Comparison of ENCODE assay signal across 8 cellular contexts in the genomic region with DNA sequence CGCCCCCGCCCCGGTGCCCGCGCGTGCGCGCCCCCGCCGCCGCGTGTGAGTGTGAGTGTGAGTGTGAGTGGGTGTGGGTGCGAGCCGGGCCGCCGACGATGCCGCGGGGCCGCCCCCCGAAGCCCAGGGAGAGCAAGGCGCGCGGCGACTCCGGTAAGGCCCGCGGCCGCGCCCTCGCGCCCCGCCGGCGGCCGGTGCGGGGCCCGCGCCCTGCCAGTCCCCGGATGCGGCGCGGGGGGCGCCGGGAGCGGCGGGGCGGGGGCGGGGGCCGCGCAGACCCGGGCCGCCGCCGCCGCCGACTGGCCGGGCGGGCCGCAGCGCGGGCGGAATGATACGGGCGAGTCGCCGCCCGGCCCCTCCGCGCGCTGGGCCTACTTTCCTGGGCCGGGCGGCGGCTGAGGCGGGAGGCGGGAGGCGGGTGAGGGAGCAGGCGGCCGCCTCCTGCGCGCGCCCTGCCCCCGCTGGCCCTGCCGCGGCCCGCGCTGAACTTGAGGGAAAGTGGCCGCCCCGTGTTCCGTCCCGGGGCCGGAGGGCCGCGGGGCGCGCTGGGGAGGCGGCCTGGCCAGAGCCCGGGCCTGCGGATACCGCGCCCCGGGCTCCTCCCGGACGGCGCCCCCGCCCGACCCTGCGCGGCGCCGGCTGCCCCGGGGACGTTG. TPM values are rescaled to one million over a fixed set of nuclear protein-coding genes. Genes with fewer than 3 reads are reported as not detected.
A peak's percentile ranks its signal among the peaks of the same experiment; 100 is the strongest.
DNase-seq lines count a peak whose midpoint lies in the region; ATAC-seq, FAIRE-seq and TF ChIP-seq lines count a peak whose summit lies in the region.

A gene (plus strand): TSS at position 48 of the 656 bp plus-strand sequence. CDS start 51 bp downstream, at position 99.

- H3K4me2 ChIP-seq in A549 = peak within 1 kb of the TSS; percentile 96

- CTCF ChIA-PET in A549 (lab: Yijun Ruan, JAX) = interaction anchor here (1.3 to 2.5 kb wide), 4 partner anchors 20 to 47 kb away, joined by 3 to 20 read pairs (median 7); no protein-coding TSS in a partner anchor

- H3K27me3 Mint-ChIP-seq in dendritic cell treated with granulocyte-macrophage colony-stimulating factor and Interleukin-4, amounts not matched to agents 40 ng/mL and 50 ng/mL, for 4 days = no peaks in the 10 kb centered on the region

- no peak for TF ChIP-seq RAD21 in A549 (conservative IDR thresholded peaks at IDR 0.05 in 1 of 2, IDR thresholded peaks at IDR 0.05 in 1 of 2)
- TF ChIP-seq RAD21 in liver (IDR thresholded peaks at IDR 0.05) = no peak

- ATAC-seq in A549 (peak; percentile 56 to 78), GM18505 (IDR thresholded peaks at IDR 0.05; ENCODE audit: unreplicated experiment) (peak; percentile 52), HG02970 (IDR thresholded peaks at IDR 0.05; ENCODE audit: low FRiP score, unreplicated experiment) (peak; percentile 53)

- WGBS in A549 (ENCODE audit: missing lambda C conversion rate) = no CpG with 5 or more reads among the region's 113 CpGs
- WGBS in liver = under 1% methylated on average over 113 of the region's 113 CpGs

- FAIRE-seq in A549 (lab: Jason Lieb, UNC) = no peak

- DNase-seq in A549 (ENCODE audit: low read depth in 1 of 2, low spot score in 1 of 2) (peak; percentile 34 to 76), NCI-H2171 treated with DMSO at 0.1 percent for 48 hours (lab: John Stamatoyannopoulos, UW) (peak; percentile 18)
- peak; percentile 59 for DNase-seq in activated CD4-positive, alpha-beta T cell treated with anti-CD3 and anti-CD28 coated beads, Interleukin-2, amount 50 U/mL, for 1 hour
- peak; percentile 62 to 72 for DNase-seq in stimulated activated CD4-positive, alpha-beta T cell treated with anti-CD3 and anti-CD28 coated beads, Interleukin-4, amount 100 ng/mL, for 4 hours

- TF ChIP-seq POLR2A in A549 (IDR thresholded peaks at IDR 0.05; ENCODE audit: low read length) (0 out of 2 replicates have a peak, but pooled peaks have one; percentile 43), GM18505 (IDR thresholded peaks at IDR 0.05; ENCODE audit: borderline replicate concordance, extremely low read depth, insufficient read depth, insufficient read length) (peak; percentile 81)

- H3K4me1 ChIP-seq in A549 (peaks cover 28% of the 10 kb centered on the region), liver (ENCODE audit: control insufficient read depth in 4 of 4, insufficient read depth in 4 of 4, low read length in 3 of 4) (peaks cover 2 to 21% (median 16%) of the 10 kb centered on the region in 4 donors)

- peak within 1 kb of the TSS; percentile 92 for H3K27ac Mint-ChIP-seq in dendritic cell treated with granulocyte-macrophage colony-stimulating factor and Interleukin-4, amounts not matched to agents 40 ng/mL and 50 ng/mL, for 4 days

- peak within 1 kb of the TSS; percentile 87 for H3K4me3 Mint-ChIP-seq in dendritic cell treated with granulocyte-macrophage colony-stimulating factor and Interleukin-4, amounts not matched to agents 40 ng/mL and 50 ng/mL, for 4 days

- no peaks in the 10 kb centered on the region for H3K36me3 ChIP-seq in liver (ENCODE audit: control insufficient read depth in 4 of 4, insufficient read depth in 3 of 4, low read depth in 1 of 4, low read length in 3 of 4)

- H3K4me3 ChIP-seq in A549 (peak within 1 kb of the TSS; percentile 71), liver (ENCODE audit: low read depth in 1 of 3, low read length in 3 of 3) (peak within 1 kb of the TSS; percentile 67 to 97 (median 92))

- peaks cover 32% of the 10 kb centered on the region for H3K36me3 Mint-ChIP-seq in dendritic cell treated with granulocyte-macrophage colony-stimulating factor and Interleukin-4, amounts not matched to agents 40 ng/mL and 50 ng/mL, for 4 days (ENCODE audit: low read depth)

- H3K27me3 ChIP-seq in liver (ENCODE audit: control insufficient read depth in 4 of 4, insufficient read depth in 4 of 4, low read length in 3 of 4) = no peaks in the 10 kb centered on the region

- H3K9me3 ChIP-seq in A549 (no peaks in the 10 kb centered on the region), liver (ENCODE audit: control insufficient read depth in 4 of 4, low read length in 3 of 4) (no peaks in the 10 kb centered on the region)

- peak within 1 kb of the TSS; percentile 85 to 86 for H3K9ac ChIP-seq in liver (ENCODE audit: low read depth in 1 of 2, low read length in 2 of 2)

- TF ChIP-seq EP300 in A549 (IDR thresholded peaks at IDR 0.05) = no peak

- intact Hi-C loops in dendritic cell treated with granulocyte-macrophage colony-stimulating factor and Interleukin-4, amounts not matched to agents 40 ng/mL and 50 ng/mL, for 4 days (cut with micrococcal nuclease) = loop anchor here (1.0 to 10.0 kb wide), 4 partner anchors 20 to 1615 kb away; a partner anchor contains a TSS

- no peak for TF ChIP-seq CTCF in A549 (IDR thresholded peaks at IDR 0.05)
- TF ChIP-seq CTCF in liver (IDR thresholded peaks at IDR 0.05; ENCODE audit: low read depth, low read length, missing input control) = no peak

- POLR2A ChIA-PET in A549 (lab: Yijun Ruan, JAX) = interaction anchor here (0.6 to 2.2 kb wide), 3 partner anchors 20 to 232 kb away, joined by 3 to 7 read pairs (median 3); no protein-coding TSS in a partner anchor

- H3K27ac ChIP-seq in A549 (peak within 1 kb of the TSS; percentile 92 to 100), liver (ENCODE audit: low read depth in 1 of 2, low read length in 2 of 2) (peak within 1 kb of the TSS; percentile 94 to 95)

- H3K4me1 Mint-ChIP-seq in dendritic cell treated with granulocyte-macrophage colony-stimulating factor and Interleukin-4, amounts not matched to agents 40 ng/mL and 50 ng/mL, for 4 days (ENCODE audit: low read depth) = peaks cover 53% of the 10 kb centered on the region

- no peaks in the 10 kb centered on the region for H3K9me3 Mint-ChIP-seq in dendritic cell treated with granulocyte-macrophage colony-stimulating factor and Interleukin-4, amounts not matched to agents 40 ng/mL and 50 ng/mL, for 4 days

TF ChIP-seq in A549, 52 proteins besides CTCF, POLR2A, EP300 and RAD21 (continues in another document):
- TF ChIP-seq KDM5A (IDR thresholded peaks at IDR 0.05) = no peak
- TF ChIP-seq GATA3 (IDR thresholded peaks at IDR 0.05; ENCODE audit: borderline replicate concordance) = no peak
- peak; percentile 18; the same call in 1 of the 2 replicates for TF ChIP-seq PHF8 (IDR thresholded peaks at IDR 0.05; ENCODE audit: borderline replicate concordance, low read depth)
- no peak for TF ChIP-seq CBX8 (IDR thresholded peaks at IDR 0.05)
- TF ChIP-seq ESRRA (IDR thresholded peaks at IDR 0.05; ENCODE audit: borderline replicate concordance, low read length) = no peak
- no peak for TF ChIP-seq POLR2AphosphoS2 (conservative IDR thresholded peaks at IDR 0.05; ENCODE audit: low read length)
- TF ChIP-seq, protein P1, sequence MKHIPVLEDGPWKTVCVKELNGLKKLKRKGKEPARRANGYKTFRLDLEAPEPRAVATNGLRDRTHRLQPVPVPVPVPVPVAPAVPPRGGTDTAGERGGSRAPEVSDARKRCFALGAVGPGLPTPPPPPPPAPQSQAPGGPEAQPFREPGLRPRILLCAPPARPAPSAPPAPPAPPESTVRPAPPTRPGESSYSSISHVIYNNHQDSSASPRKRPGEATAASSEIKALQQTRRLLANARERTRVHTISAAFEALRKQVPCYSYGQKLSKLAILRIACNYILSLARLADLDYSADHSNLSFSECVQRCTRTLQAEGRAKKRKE (CRISPR knock-in tag; IDR thresholded peaks at IDR 0.05; ENCODE audit: low read depth) = no peak
- TF ChIP-seq JUN (IDR thresholded peaks at IDR 0.05) = peak; percentile 54 to 75; a peak in 3 of 5 replicates
- TF ChIP-seq CHD2 (IDR thresholded peaks at IDR 0.05; ENCODE audit: low read length, partially characterized antibody) = peak; percentile 55
- no peak for TF ChIP-seq RFX5 (IDR thresholded peaks at IDR 0.05)
- no peak for TF ChIP-seq TP53 (CRISPR knock-in tag; IDR thresholded peaks at IDR 0.05)
- TF ChIP-seq, protein P2, sequence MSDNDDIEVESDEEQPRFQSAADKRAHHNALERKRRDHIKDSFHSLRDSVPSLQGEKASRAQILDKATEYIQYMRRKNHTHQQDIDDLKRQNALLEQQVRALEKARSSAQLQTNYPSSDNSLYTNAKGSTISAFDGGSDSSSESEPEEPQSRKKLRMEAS (IDR thresholded peaks at IDR 0.05) = peak; percentile 5; the same call in 1 of the 2 replicates

TF ChIP-seq in liver, 16 proteins besides CTCF, POLR2A, EP300 and RAD21 (continues in another document):
- no peak for TF ChIP-seq RXRA (IDR thresholded peaks at IDR 0.05)
- TF ChIP-seq JUND (IDR thresholded peaks at IDR 0.05) = no peak
- no peak for TF ChIP-seq NR2F2 (IDR thresholded peaks at IDR 0.05)
- TF ChIP-seq, protein P3, sequence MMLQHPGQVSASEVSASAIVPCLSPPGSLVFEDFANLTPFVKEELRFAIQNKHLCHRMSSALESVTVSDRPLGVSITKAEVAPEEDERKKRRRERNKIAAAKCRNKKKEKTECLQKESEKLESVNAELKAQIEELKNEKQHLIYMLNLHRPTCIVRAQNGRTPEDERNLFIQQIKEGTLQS (IDR thresholded peaks at IDR 0.05) = no peak
- TF ChIP-seq HNF4G (IDR thresholded peaks at IDR 0.05) = no peak
- TF ChIP-seq, protein P2 (IDR thresholded peaks at IDR 0.05) = no peak
- TF ChIP-seq GABPA (IDR thresholded peaks at IDR 0.05 in 1 of 2, conservative IDR thresholded peaks at IDR 0.05 in 1 of 2) = no peak

RNA-seq across cellular contexts. Expression of the gene that starts here (rescaled TPM):
- polyA plus RNA-seq in A549 (2011; rRNA removed) = 7.5 and 7.8 TPM in 2 replicates
- 2.9 and 3.8 TPM in 2 replicates for polyA plus RNA-seq in A549 (2012; cell fraction: cytosol; rRNA removed)
- polyA plus RNA-seq in A549 (2012; cell fraction: nucleus; rRNA removed) = 7.7 and 8.4 TPM in 2 replicates
- polyA plus RNA-seq in A549 (2017; fragmentation: RNase III; extraction: RNeasy Plus Mini Kit Qiagen cat#74134 plus additional on column Dnase treatment) = 2.6 to 2.9 TPM (median 2.7 TPM) in 3 replicates
- 24.1 and 35.3 TPM in 2 replicates for polyA minus RNA-seq in A549 (2011; rRNA and poly(A)+ RNA removed)
- 1 to 10 TPM; 6.5 to 8.2 TPM for total RNA-seq in liver
- 1 to 10 TPM in 1 of 2 donors, under 1 TPM in 1; 0.83 to 3.6 TPM for polyA plus RNA-seq in liver

Comparison
In these comparisons a context has a peak if more than half of its experiments do, and no peak if none do; other contexts are left out.
1. Peak in every context shown above with its lines: DNase-seq, ATAC-seq, H3K4me3 ChIP-seq and H3K27ac ChIP-seq.